ENCODE assay signal across 13 cellular contexts in the genomic region with DNA sequence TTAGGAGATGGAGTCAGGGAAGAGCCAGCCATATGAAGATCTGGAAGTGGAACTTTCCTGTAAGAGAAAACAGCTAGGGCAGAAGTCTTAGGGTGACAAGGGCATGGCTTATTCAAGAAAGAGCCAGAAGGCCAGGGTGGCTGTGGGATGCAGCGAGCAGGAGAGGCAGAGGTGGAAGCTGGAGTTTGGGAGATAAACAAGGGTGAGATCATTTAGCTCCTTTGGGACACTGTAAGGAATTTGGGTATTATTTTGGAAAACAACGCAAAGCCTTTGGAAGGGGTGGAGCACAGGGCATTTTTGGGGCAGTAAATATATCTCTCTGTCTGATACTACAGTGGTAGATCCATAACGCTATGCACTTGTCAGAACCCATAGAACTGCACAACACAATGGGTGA. TPM values are rescaled to one million over a fixed set of nuclear protein-coding genes. Genes with fewer than 3 reads are reported as not detected.
"Had no signal": no experiment of that assay in that cellular context is flagged by ENCODE, and none has a peak within 500 bp of the region (broad histone marks: within the 10 kb centered on the region; RNA-seq: fewer than 3 reads in every experiment).

No MANE protein-coding gene starts in this region.

- DNase-seq: activated CD4-positive, alpha-beta memory T cell treated with anti-CD3 and anti-CD28 coated beads for 36 hours; activated CD4-positive, alpha-beta T cell treated with anti-CD3 and anti-CD28 coated beads for 36 hours; activated CD8-positive, alpha-beta memory T cell treated with anti-CD3 and anti-CD28 coated beads, Interleukin-2, amount 10 ng/mL, durations not matched to agents 7 days and 5 days; activated naive CD4-positive, alpha-beta T cell treated with anti-CD3 and anti-CD28 coated beads, Interleukin-2, amount 10 ng/mL, durations not matched to agents 7 days and 5 days; activated T-cell treated with anti-CD3 and anti-CD28 coated beads, Interleukin-2, amount 50 U/mL, for 1 hour; adrenal gland; glutamatergic neuron; nucleus accumbens; T-helper 17 cell had no signal

- H3K4me3 ChIP-seq: adrenal gland, cardiac muscle cell had no signal

- ATAC-seq: activated CD4-positive, alpha-beta T cell treated with anti-CD3 and anti-CD28 coated beads for 36 hours; activated CD8-positive, alpha-beta memory T cell treated with anti-CD3 and anti-CD28 coated beads, Interleukin-2, amount 10 ng/mL, durations not matched to agents 7 days and 5 days; stimulated activated effector memory CD8-positive, alpha-beta T cell treated with anti-CD3 and anti-CD28 coated beads, Interleukin-12 subunit alpha, Interleukin-12 subunit beta, amount 100 ng/mL, for 72 hours; T-helper 17 cell had no signal

- H3K9me3 ChIP-seq: adrenal gland had no signal

- H3K27me3 ChIP-seq: cardiac muscle cell had no signal

- H3K4me1 ChIP-seq: adrenal gland had no signal

- H3K36me3 ChIP-seq: adrenal gland, cardiac muscle cell had no signal

- H3K27ac ChIP-seq: cardiac muscle cell had no signal

RNA-seq across cellular contexts. Expression of gene IL16, which starts 5.0 kb away (rescaled TPM):
- total RNA-seq: cardiac muscle cell, kidney epithelial cell had no signal

RNA-seq across cellular contexts. Expression of gene CFAP161, which starts 57.6 kb away (rescaled TPM):
- total RNA-seq: activated CD4-positive, alpha-beta memory T cell treated with anti-CD3 and anti-CD28 coated beads for 36 hours; activated CD4-positive, alpha-beta T cell treated with anti-CD3 and anti-CD28 coated beads for 36 hours; activated CD8-positive, alpha-beta memory T cell treated with anti-CD3 and anti-CD28 coated beads, Interleukin-2, amount 10 ng/mL, durations not matched to agents 7 days and 5 days; activated T-helper 2 cell treated with anti-CD3 and anti-CD28 coated beads, Interferon-gamma antibody, Interleukin-2, Interleukin-4, amounts not matched to agents 10 μg/mL and 5 μg/mL and 100 μg/mL, durations not matched to agents 14 hours and 24 hours and 36 hours; cardiac muscle cell; kidney epithelial cell had no signal
